Comparison of ENCODE assay signal across 8 cellular contexts in the genomic region with DNA sequence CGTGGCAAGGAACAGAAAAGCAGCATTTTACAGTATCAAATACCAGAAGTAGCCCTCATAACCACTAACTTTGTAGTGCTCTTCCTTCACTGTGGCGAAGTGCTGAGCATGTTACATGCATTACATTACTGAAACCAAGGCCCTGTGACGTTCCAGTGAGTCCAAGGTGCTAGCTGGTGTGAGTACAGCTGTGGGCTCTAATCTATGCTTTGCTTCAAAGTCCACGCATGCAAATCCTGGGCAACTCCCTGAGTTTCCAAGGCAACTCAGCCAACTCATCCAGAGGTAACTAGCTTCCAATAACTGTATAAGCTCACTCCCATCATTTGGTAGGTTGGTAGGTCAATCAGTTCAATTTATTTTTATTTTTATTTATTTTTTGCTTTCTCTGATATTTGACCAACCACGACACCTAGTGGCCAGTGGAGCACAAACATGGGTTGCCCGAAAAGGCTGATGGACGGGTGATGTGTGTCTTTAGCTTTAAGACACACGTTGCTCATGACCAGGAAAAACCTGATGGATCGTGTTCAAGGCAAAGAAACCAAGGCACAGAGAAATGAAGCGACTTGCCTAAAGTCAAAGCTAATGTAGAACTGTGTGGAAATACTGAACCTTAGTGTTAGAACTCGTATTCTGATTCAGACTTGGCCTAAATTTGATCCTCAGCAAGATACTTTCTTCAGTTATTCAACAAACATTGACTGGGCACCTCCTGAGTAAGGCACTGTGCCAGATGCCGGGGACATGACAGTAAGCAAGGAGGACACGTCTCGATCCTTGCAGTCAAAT.
DNase-seq lines count a peak whose midpoint lies in the region; ATAC-seq and TF ChIP-seq lines count a peak whose summit lies in the region.

No MANE protein-coding gene starts in this region.

- H3K4me1 Mint-ChIP-seq in WTC11: peaks cover 10% of the 10 kb centered on the region

- H3K4me3 Mint-ChIP-seq in WTC11: no peak overlapping the region

- 0 out of 2 replicates have a peak, but pooled peaks cover 7% of the 10 kb centered on the region for H3K36me3 ChIP-seq in ACC112 (ENCODE audit: insufficient read depth, low read length)

- H3K4me3 ChIP-seq in ACC112 (ENCODE audit: low read depth, low read length): peak overlapping the region; percentile 11

- H3K36me3 Mint-ChIP-seq in WTC11: no peaks in the 10 kb centered on the region

- intact Hi-C loops in left colon (cut with DNase I, micrococcal nuclease): loop anchor here in 1 of 2 donors (2.0 to 10.0 kb wide), 4 partner anchors 73 to 255 kb away; a partner anchor contains a TSS

- peak overlapping the region; percentile 85 for H3K27ac ChIP-seq in ACC112 (ENCODE audit: low read depth, low read length)

- no peak overlapping the region for H3K27ac Mint-ChIP-seq in WTC11

- no peaks in the 10 kb centered on the region for H3K9me3 Mint-ChIP-seq in WTC11

- peaks cover 91% of the 10 kb centered on the region for H3K79me2 ChIP-seq in ACC112 (ENCODE audit: control insufficient read depth, insufficient read depth, low read length, unreplicated experiment)

- CTCF ChIA-PET in WTC11 (lab: Charles Lee): interaction anchor here (0.6 to 6.4 kb wide), 51 partner anchors 9 to 297 kb away, joined by 3 to 108 read pairs (median 5); a partner anchor contains a TSS

- H3K27me3 ChIP-seq in ACC112 (ENCODE audit: insufficient read depth, low read length): no peaks in the 10 kb centered on the region

- peaks cover 54% of the 10 kb centered on the region for H3K4me1 ChIP-seq in ACC112 (ENCODE audit: control insufficient read depth, insufficient read depth, low read length, unreplicated experiment)

- H3K27me3 Mint-ChIP-seq in WTC11 (ENCODE audit: low read depth): no peaks in the 10 kb centered on the region; the same call in 1 of the 2 replicates

- ATAC-seq in GM18511 (IDR thresholded peaks at IDR 0.05; ENCODE audit: unreplicated experiment) (peak; percentile 99), HG02943 (IDR thresholded peaks at IDR 0.05; ENCODE audit: low read depth, unreplicated experiment) (peak; percentile 100), WTC11 (peak; percentile 75), left colon (peak; percentile 88)

- DNase-seq in NCI-H2029 (lab: John Stamatoyannopoulos, UW) (peak; percentile 64), WTC11 (ENCODE audit: low spot score) (peak; percentile 60), left colon (peak; percentile 83 to 89)
- DNase-seq in central memory CD4-positive, alpha-beta T cell: peak; percentile 19
- peak; percentile 71 for DNase-seq in stimulated activated CD4-positive, alpha-beta T cell treated with anti-CD3 and anti-CD28 coated beads, Interleukin-4, amount 100 ng/mL, for 24 hours

- POLR2A ChIA-PET in WTC11 (lab: Charles Lee): interaction anchor here (2.0 kb wide), 1 partner anchor 75 kb away, joined by 16 read pairs; a partner anchor contains a TSS

- no peak overlapping the region for H2AFZ ChIP-seq in ACC112 (ENCODE audit: low read length, unreplicated experiment)

- TF ChIP-seq CTCF in WTC11 (IDR thresholded peaks at IDR 0.05): peak; percentile 61

TF ChIP-seq in WTC11, 78 proteins besides CTCF, POLR2A, EP300 and RAD21:
- no peak for TF ChIP-seq SMAD4 (CRISPR knock-in tag; IDR thresholded peaks at IDR 0.05)
- TF ChIP-seq, protein P1, sequence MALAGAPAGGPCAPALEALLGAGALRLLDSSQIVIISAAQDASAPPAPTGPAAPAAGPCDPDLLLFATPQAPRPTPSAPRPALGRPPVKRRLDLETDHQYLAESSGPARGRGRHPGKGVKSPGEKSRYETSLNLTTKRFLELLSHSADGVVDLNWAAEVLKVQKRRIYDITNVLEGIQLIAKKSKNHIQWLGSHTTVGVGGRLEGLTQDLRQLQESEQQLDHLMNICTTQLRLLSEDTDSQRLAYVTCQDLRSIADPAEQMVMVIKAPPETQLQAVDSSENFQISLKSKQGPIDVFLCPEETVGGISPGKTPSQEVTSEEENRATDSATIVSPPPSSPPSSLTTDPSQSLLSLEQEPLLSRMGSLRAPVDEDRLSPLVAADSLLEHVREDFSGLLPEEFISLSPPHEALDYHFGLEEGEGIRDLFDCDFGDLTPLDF (CRISPR knock-in tag; IDR thresholded peaks at IDR 0.05): no peak
- TF ChIP-seq, protein P2, sequence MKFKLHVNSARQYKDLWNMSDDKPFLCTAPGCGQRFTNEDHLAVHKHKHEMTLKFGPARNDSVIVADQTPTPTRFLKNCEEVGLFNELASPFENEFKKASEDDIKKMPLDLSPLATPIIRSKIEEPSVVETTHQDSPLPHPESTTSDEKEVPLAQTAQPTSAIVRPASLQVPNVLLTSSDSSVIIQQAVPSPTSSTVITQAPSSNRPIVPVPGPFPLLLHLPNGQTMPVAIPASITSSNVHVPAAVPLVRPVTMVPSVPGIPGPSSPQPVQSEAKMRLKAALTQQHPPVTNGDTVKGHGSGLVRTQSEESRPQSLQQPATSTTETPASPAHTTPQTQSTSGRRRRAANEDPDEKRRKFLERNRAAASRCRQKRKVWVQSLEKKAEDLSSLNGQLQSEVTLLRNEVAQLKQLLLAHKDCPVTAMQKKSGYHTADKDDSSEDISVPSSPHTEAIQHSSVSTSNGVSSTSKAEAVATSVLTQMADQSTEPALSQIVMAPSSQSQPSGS (CRISPR knock-in tag; IDR thresholded peaks at IDR 0.05; ENCODE audit: borderline replicate concordance, low read depth): no peak

Comparison
In these comparisons a context has a peak if more than half of its experiments do, and no peak if none do; other contexts are left out.
1. Peak in every context shown above with its lines: DNase-seq, ATAC-seq, H3K4me3 ChIP-seq and H3K27ac ChIP-seq.
2. DNase-seq: peak in every context shown above with its lines; median percentile 86 in left colon; 71 in stimulated activated CD4-positive, alpha-beta T cell treated with anti-CD3 and anti-CD28 coated beads, Interleukin-4, amount 100 ng/mL, for 24 hours; 64 in NCI-H2029; 60 in WTC11; 19 in central memory CD4-positive, alpha-beta T cell.